Comparison of ENCODE assay signal across 1 cellular context in genomic region chr12:24945822-24946221, GRCh38.
TF ChIP-seq lines count a peak whose summit lies in the region.

No MANE protein-coding gene starts in this region.

TF ChIP-seq in K562, 482 proteins besides CTCF, POLR2A, EP300 and RAD21 (continued from another document):
- TF ChIP-seq CAMTA2 (CRISPR knock-in tag; conservative IDR thresholded peaks at IDR 0.05) = no peak
- TF ChIP-seq POLR2H (tag; IDR thresholded peaks at IDR 0.05; ENCODE audit: low read depth) = no peak
- TF ChIP-seq NCOA6 (IDR thresholded peaks at IDR 0.05) = no peak
- no peak for TF ChIP-seq CREB1 (IDR thresholded peaks at IDR 0.05)
- no peak for TF ChIP-seq CREB1 (CRISPR knock-in tag; IDR thresholded peaks at IDR 0.05)
- no peak for TF ChIP-seq ELF4 (CRISPR knock-in tag; IDR thresholded peaks at IDR 0.05)
